Comparison of ENCODE assay signal across 18 cellular contexts in the genomic region with DNA sequence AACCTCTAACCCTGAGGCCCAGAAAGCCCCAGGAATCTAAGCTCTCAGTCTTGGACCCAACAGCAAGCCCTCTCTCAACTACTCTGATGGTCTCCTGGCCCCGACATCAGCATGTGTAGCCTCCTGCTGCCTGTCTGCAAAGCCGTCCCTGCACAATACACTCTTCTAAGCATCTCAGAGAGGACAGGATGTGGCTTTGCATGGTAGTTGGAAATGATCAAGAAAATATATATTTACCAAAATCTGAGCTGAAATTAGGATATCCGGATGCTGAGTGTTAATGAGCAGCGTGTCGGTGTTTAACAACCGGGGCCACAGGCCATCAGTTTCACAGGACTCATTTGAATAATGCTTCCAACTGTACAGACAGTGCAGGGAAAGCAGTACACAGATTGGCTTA. TPM values are rescaled to one million over a fixed set of nuclear protein-coding genes. Genes with fewer than 3 reads are reported as not detected.
"Had no signal": no experiment of that assay in that cellular context is flagged by ENCODE, and none has a peak within 500 bp of the region (broad histone marks: within the 10 kb centered on the region; RNA-seq: fewer than 3 reads in every experiment).

No MANE protein-coding gene starts in this region.

- H2AFZ ChIP-seq: parathyroid adenoma had no signal

- DNase-seq: activated CD4-positive, alpha-beta T cell treated with anti-CD3 and anti-CD28 coated beads for 1 hour; activated CD4-positive, alpha-beta T cell treated with anti-CD3 and anti-CD28 coated beads, Interleukin-2, amount 50 U/mL, for 4 hours; activated naive CD4-positive, alpha-beta T cell treated with anti-CD3 and anti-CD28 coated beads for 36 hours; activated naive CD8-positive, alpha-beta T cell treated with anti-CD3 and anti-CD28 coated beads, Interleukin-2, amount 50 U/mL, for 24 hours; aorta; cerebellar nuclear complex; effector memory CD4-positive, alpha-beta T cell; gastrocnemius medialis; heart right ventricle; naive thymus-derived CD4-positive, alpha-beta T cell; thyroid gland had no signal

- H3K9me3 ChIP-seq: neutrophil, thyroid gland had no signal

- H3K36me3 ChIP-seq: breast epithelium, gastrocnemius medialis, heart right ventricle, neutrophil, thyroid gland had no signal

- ATAC-seq: activated naive CD8-positive, alpha-beta T cell treated with anti-CD3 and anti-CD28 coated beads, Interleukin-2, amount 50 U/mL, for 24 hours; gastrocnemius medialis; heart right ventricle; naive thymus-derived CD4-positive, alpha-beta T cell; stimulated activated memory B cell treated with anti-CD40 and anti-IgM and Interleukin-4, amounts not matched to agents 10 μg/mL and 1 μg/mL and 100 μg/mL, for 72 hours had no signal

- H3K27me3 ChIP-seq: breast epithelium, thyroid gland had no signal

- H3K9ac ChIP-seq: parathyroid adenoma had no signal

- H3K27ac ChIP-seq: breast epithelium, gastrocnemius medialis, heart right ventricle, neutrophil, parathyroid adenoma, thyroid gland had no signal

- H3K4me1 ChIP-seq: breast epithelium, gastrocnemius medialis, heart right ventricle, parathyroid adenoma, thyroid gland had no signal

- H3K4me3 ChIP-seq: breast epithelium, gastrocnemius medialis, heart right ventricle, lung, mucosa of descending colon, thyroid gland had no signal

RNA-seq across cellular contexts. Expression of a gene that starts 59.1 kb away (rescaled TPM):
- total RNA-seq: aorta, fibroblast of lung, lung, mucosa of descending colon, thyroid gland had no signal
- polyA plus RNA-seq: aorta; lung; naive thymus-derived CD4-positive, alpha-beta T cell had no signal
